In the genomic region with DNA sequence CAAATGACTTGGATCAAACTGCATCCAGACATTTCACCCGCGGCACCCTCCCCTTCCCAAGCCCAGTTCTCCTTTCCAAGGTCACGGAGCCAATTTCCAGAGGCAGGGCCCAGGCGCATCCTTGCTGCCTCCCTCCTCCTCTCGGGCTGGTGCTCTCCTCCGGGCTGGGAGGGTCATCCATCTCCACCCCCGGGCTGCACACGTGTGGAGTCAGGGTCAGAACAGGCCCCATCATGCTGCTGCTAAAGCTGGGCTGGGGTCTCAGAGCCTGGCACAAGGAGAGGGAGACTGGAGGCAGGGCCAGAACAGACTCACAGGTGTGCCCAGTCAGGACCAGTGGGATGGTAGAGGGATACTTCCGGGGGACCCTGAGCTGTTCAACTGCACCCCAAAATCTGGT, we compare ENCODE assay signal across 15 cellular contexts. TPM values are rescaled to one million over a fixed set of nuclear protein-coding genes. Genes with fewer than 3 reads are reported as not detected.
DNase-seq lines count a peak whose midpoint lies in the region; ATAC-seq, FAIRE-seq and TF ChIP-seq lines count a peak whose summit lies in the region.
"Had no signal": no experiment of that assay in that cellular context is flagged by ENCODE, and none has a peak within 500 bp of the region (broad histone marks: within the 10 kb centered on the region; RNA-seq: fewer than 3 reads in every experiment).

No MANE protein-coding gene starts in this region.

- BruUV-seq in MCF 10A (replicated peaks; lab: Mats Ljungman, UMichigan): no TSS peak

- no peaks in the 10 kb centered on the region for H3K9me3 Mint-ChIP-seq in MCF 10A (ENCODE audit: unreplicated experiment)
- H3K9me3 Mint-ChIP-seq: CD14-positive monocyte had no signal

- H3K79me2 ChIP-seq in MM.1S (ENCODE audit: low read length) (no peaks in the 10 kb centered on the region), neural cell (replicated peaks; ENCODE audit: insufficient read depth, low read length) (no peaks in the 10 kb centered on the region)

- no peak for TF ChIP-seq RAD21 in neural cell (conservative IDR thresholded peaks at IDR 0.05)

- peak; percentile 5 for FAIRE-seq in urothelium cell line (lab: Jason Lieb, UNC)
- FAIRE-seq: A549 had no signal

- no peaks in the 10 kb centered on the region for H4K20me1 ChIP-seq in MM.1S (ENCODE audit: insufficient read depth, low read length)
- H4K20me1 ChIP-seq in neural cell (ENCODE audit: insufficient read depth): no peaks in the 10 kb centered on the region

- no peak for TF ChIP-seq EP300 in neural cell (conservative IDR thresholded peaks at IDR 0.05; ENCODE audit: poor library complexity, severe bottlenecking)

- H2AFZ ChIP-seq in MM.1S (ENCODE audit: low read length): peak overlapping the region; percentile 39
- H2AFZ ChIP-seq in neural cell (ENCODE audit: low read depth, low read length): no peak overlapping the region

- no peak for ATAC-seq in HG02938 (IDR thresholded peaks at IDR 0.05; ENCODE audit: unreplicated experiment)

- no peak overlapping the region for H3K27ac ChIP-seq in MM.1S (ENCODE audit: low read length)
- H3K27ac ChIP-seq in caudate nucleus (ENCODE audit: low read depth, low read length): peak overlapping the region; percentile 84
- H3K27ac ChIP-seq in neural cell (ENCODE audit: low read length): no peak overlapping the region
- H3K27ac ChIP-seq: A549, SJSA1 had no signal

- TF ChIP-seq CTCF in MM.1S (IDR thresholded peaks at IDR 0.05; ENCODE audit: low read length) (no peak), neural cell (IDR thresholded peaks at IDR 0.05; ENCODE audit: poor library complexity, severe bottlenecking) (no peak), MCF 10A (IDR thresholded peaks at IDR 0.05; ENCODE audit: unreplicated experiment) (no peak)

- H3K9me3 ChIP-seq in MM.1S (replicated peaks; ENCODE audit: insufficient read depth, low read length) (no peaks in the 10 kb centered on the region), neural cell (ENCODE audit: low read length) (no peaks in the 10 kb centered on the region)
- H3K9me3 ChIP-seq: A549, SJSA1 had no signal

- H3K9ac ChIP-seq in MM.1S (ENCODE audit: low read length): peak overlapping the region; percentile 7; the same call in 1 of the 2 replicates
- H3K9ac ChIP-seq in neural cell (ENCODE audit: low read length): peak overlapping the region; percentile 12

- no peaks in the 10 kb centered on the region for H3F3A ChIP-seq in MM.1S (ENCODE audit: insufficient read depth, low read length)
- no peaks in the 10 kb centered on the region for H3F3A ChIP-seq in neural cell (ENCODE audit: insufficient read depth, low read length, poor library complexity, severe bottlenecking)

- H3K36me3 Mint-ChIP-seq in MCF 10A (ENCODE audit: insufficient read depth, unreplicated experiment): no peaks in the 10 kb centered on the region
- H3K36me3 Mint-ChIP-seq: CD14-positive monocyte had no signal

- CTCF ChIA-PET in MCF 10A (lab: Yijun Ruan, JAX): interaction anchor here (0.6 to 4.8 kb wide), 15 partner anchors 8 to 537 kb away, joined by 3 to 160 read pairs (median 3); no protein-coding TSS in a partner anchor

- no peak overlapping the region for H3K27ac Mint-ChIP-seq in MCF 10A (ENCODE audit: low read depth, unreplicated experiment)

- H3K27me3 ChIP-seq in MM.1S (replicated peaks; ENCODE audit: insufficient read depth, low read length) (no peaks in the 10 kb centered on the region), neural cell (ENCODE audit: insufficient read depth, low read depth, low read length) (no peaks in the 10 kb centered on the region)
- H3K27me3 ChIP-seq: SJSA1 had no signal

- no peak overlapping the region for H3K4me3 Mint-ChIP-seq in MCF 10A (ENCODE audit: unreplicated experiment)
- H3K4me3 Mint-ChIP-seq: B cell, CD14-positive monocyte had no signal

- POLR2A ChIA-PET in MCF 10A (lab: Yijun Ruan, JAX): interaction anchor here (1.6 kb wide), 1 partner anchor 168 kb away, joined by 4 read pairs; no protein-coding TSS in a partner anchor

- intact Hi-C loops in MCF 10A (cut with micrococcal nuclease): loop anchor here (1.0 kb wide), 2 partner anchors 168 to 259 kb away; no protein-coding TSS in a partner anchor

- no peaks in the 10 kb centered on the region for H3K9me2 ChIP-seq in MM.1S (replicated peaks; ENCODE audit: insufficient read depth, low read length)
- H3K9me2 ChIP-seq in neural cell (ENCODE audit: insufficient read depth, low read length): no peaks in the 10 kb centered on the region

- no peaks in the 10 kb centered on the region for H3K4me1 Mint-ChIP-seq in MCF 10A (ENCODE audit: insufficient read depth, unreplicated experiment)

- H3K36me3 ChIP-seq in MM.1S (replicated peaks; ENCODE audit: insufficient read depth, low read length) (no peaks in the 10 kb centered on the region), neural cell (ENCODE audit: insufficient read depth, low read length) (no peaks in the 10 kb centered on the region)

- H3K27me3 Mint-ChIP-seq in MCF 10A (ENCODE audit: insufficient read depth, unreplicated experiment): peaks cover 27% of the 10 kb centered on the region
- H3K27me3 Mint-ChIP-seq: B cell had no signal

- H3K4me2 ChIP-seq in MM.1S (ENCODE audit: low read depth, low read length): no peak overlapping the region
- H3K4me2 ChIP-seq in neural cell (ENCODE audit: low read length): no peak overlapping the region
- H3K4me2 ChIP-seq: A549 had no signal

- H3K4me3 ChIP-seq in MM.1S (ENCODE audit: low read length) (no peak overlapping the region), neural cell (ENCODE audit: low read length) (no peak overlapping the region)
- H3K4me3 ChIP-seq: A549, SJSA1 had no signal

- no peak for DNase-seq in MM.1S
- no peak for DNase-seq in caudate nucleus (lab: John Stamatoyannopoulos, UW)
- DNase-seq in urothelium cell line (ENCODE audit: low spot score): no peak
- no peak for DNase-seq in globus pallidus (ENCODE audit: low spot score)
- DNase-seq in MCF 10A (ENCODE audit: unreplicated experiment): no peak
- DNase-seq: NCI-H1105, NCI-H2029, NCI-H226 had no signal

- peaks cover 19% of the 10 kb centered on the region for H3K4me1 ChIP-seq in MM.1S (ENCODE audit: low read length)
- H3K4me1 ChIP-seq: A549 had no signal

TF ChIP-seq in neural cell, 6 proteins besides CTCF, POLR2A, EP300 and RAD21:
- TF ChIP-seq EZH2 (IDR thresholded peaks at IDR 0.05; ENCODE audit: borderline replicate concordance, insufficient read depth, low read length, poor library complexity, severe bottlenecking) (no peak), TAF1 (IDR thresholded peaks at IDR 0.05; ENCODE audit: low read depth) (no peak), SMC3 (conservative IDR thresholded peaks at IDR 0.05; ENCODE audit: poor library complexity) (no peak)
- TF ChIP-seq, protein P1, sequence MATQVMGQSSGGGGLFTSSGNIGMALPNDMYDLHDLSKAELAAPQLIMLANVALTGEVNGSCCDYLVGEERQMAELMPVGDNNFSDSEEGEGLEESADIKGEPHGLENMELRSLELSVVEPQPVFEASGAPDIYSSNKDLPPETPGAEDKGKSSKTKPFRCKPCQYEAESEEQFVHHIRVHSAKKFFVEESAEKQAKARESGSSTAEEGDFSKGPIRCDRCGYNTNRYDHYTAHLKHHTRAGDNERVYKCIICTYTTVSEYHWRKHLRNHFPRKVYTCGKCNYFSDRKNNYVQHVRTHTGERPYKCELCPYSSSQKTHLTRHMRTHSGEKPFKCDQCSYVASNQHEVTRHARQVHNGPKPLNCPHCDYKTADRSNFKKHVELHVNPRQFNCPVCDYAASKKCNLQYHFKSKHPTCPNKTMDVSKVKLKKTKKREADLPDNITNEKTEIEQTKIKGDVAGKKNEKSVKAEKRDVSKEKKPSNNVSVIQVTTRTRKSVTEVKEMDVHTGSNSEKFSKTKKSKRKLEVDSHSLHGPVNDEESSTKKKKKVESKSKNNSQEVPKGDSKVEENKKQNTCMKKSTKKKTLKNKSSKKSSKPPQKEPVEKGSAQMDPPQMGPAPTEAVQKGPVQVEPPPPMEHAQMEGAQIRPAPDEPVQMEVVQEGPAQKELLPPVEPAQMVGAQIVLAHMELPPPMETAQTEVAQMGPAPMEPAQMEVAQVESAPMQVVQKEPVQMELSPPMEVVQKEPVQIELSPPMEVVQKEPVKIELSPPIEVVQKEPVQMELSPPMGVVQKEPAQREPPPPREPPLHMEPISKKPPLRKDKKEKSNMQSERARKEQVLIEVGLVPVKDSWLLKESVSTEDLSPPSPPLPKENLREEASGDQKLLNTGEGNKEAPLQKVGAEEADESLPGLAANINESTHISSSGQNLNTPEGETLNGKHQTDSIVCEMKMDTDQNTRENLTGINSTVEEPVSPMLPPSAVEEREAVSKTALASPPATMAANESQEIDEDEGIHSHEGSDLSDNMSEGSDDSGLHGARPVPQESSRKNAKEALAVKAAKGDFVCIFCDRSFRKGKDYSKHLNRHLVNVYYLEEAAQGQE (IDR thresholded peaks at IDR 0.05; ENCODE audit: borderline replicate concordance): no peak
TF ChIP-seq in neural cell: peak in this region for 0.

RNA-seq across cellular contexts. Expression of a gene that starts 14.0 kb away (rescaled TPM):
- 2.8 and 4.3 TPM in 2 replicates for polyA plus RNA-seq in neural cell
- polyA minus RNA-seq in neural cell: 1.7 and 5.2 TPM in 2 replicates
- not detected in 2 replicates for total RNA-seq in MCF 10A (2022)
- total RNA-seq: B cell, Right ventricle myocardium inferior, SJSA1 had no signal
- polyA plus RNA-seq: CD14-positive monocyte had no signal

RNA-seq across cellular contexts. Expression of a gene that starts 17.5 kb away (rescaled TPM):
- polyA plus RNA-seq in neural cell: 3.2 TPM in 2 replicates
- 6.3 and 7.2 TPM in 2 replicates for polyA minus RNA-seq in neural cell
- 8.5 and 8.8 TPM in 2 replicates for total RNA-seq in MCF 10A (2022)

RNA-seq across cellular contexts. Expression of a gene that starts 52.5 kb away (rescaled TPM):
- polyA plus RNA-seq in neural cell: 53.6 and 57.5 TPM in 2 replicates
- 103 and 118 TPM in 2 replicates for polyA minus RNA-seq in neural cell
- total RNA-seq in MCF 10A (2022): 62.2 and 77.9 TPM in 2 replicates

RNA-seq across cellular contexts. Expression of a gene that starts 57.5 kb away (rescaled TPM):
- 52.0 and 63.2 TPM in 2 replicates for polyA plus RNA-seq in neural cell
- polyA minus RNA-seq in neural cell: 89.3 and 95.4 TPM in 2 replicates
- 0.82 and 0.98 TPM in 2 replicates for total RNA-seq in MCF 10A (2022)
